11 cellular contexts compared by ENCODE assay signal in genomic region chr1:170410391-170411146, GRCh38.
DNase-seq lines count a peak whose midpoint lies in the region; ATAC-seq and TF ChIP-seq lines count a peak whose summit lies in the region.
"Had no signal": no experiment of that assay in that cellular context is flagged by ENCODE, and none has a peak within 500 bp of the region (broad histone marks: within the 10 kb centered on the region; RNA-seq: fewer than 3 reads in every experiment).

No MANE protein-coding gene starts in this region.

- no peaks in the 10 kb centered on the region for H3K9me2 ChIP-seq in hepatocyte (replicated peaks; ENCODE audit: insufficient read depth)

- peak overlapping the region; percentile 15 for H3K4me2 ChIP-seq in hepatocyte

- no peaks in the 10 kb centered on the region for H3K4me1 ChIP-seq in hepatocyte (ENCODE audit: insufficient read depth)
- H3K4me1 ChIP-seq in tibial nerve, result peaks cover 0 to 25% (median 5%) of the 10 kb centered on the region in 4 donors

- H3K79me2 ChIP-seq in hepatocyte, result no peaks in the 10 kb centered on the region

- no peak for TF ChIP-seq POLR2A in tibial nerve (IDR thresholded peaks at IDR 0.05)

- H3K36me3 ChIP-seq in hepatocyte (replicated peaks; ENCODE audit: insufficient read depth, low read depth), result no peaks in the 10 kb centered on the region
- no peaks in the 10 kb centered on the region for H3K36me3 ChIP-seq in tibial nerve

- H3K27me3 ChIP-seq in hepatocyte (no peaks in the 10 kb centered on the region), tibial nerve (no peaks in the 10 kb centered on the region)

- no peak overlapping the region for H2AFZ ChIP-seq in hepatocyte

- no peaks in the 10 kb centered on the region for H4K20me1 ChIP-seq in hepatocyte (ENCODE audit: insufficient read depth, poor library complexity, severe bottlenecking)

- H3K27ac ChIP-seq in hepatocyte, result no peak overlapping the region
- H3K27ac ChIP-seq in tibial nerve, result peak overlapping the region in 3 of 4 donors; percentile 27 to 82 (median 76)

- DNase-seq in HFF-Myc (ENCODE audit: extremely low read depth, low read depth), result peak; percentile 55
- DNase-seq in cardiac fibroblast (ENCODE audit: low read depth in 2 of 2), result peak; percentile 94
- no peak for DNase-seq in hepatocyte (ENCODE audit: low spot score)
- DNase-seq in tibial nerve (ENCODE audit: low spot score in 2 of 2), result peak in 1 of 2 donors; percentile 34
- DNase-seq in NCI-H1417 (lab: John Stamatoyannopoulos, UW), result no peak
- DNase-seq in NCI-H748 (lab: John Stamatoyannopoulos, UW; ENCODE audit: unreplicated experiment), result no peak
- DNase-seq: activated CD4-positive, alpha-beta T cell treated with anti-CD3 and anti-CD28 coated beads for 48 hours; glutamatergic neuron; midbrain had no signal

- peak in 1 of 2 donors; percentile 58 for TF ChIP-seq EP300 in tibial nerve (IDR thresholded peaks at IDR 0.05)

- ATAC-seq in GM19328 (IDR thresholded peaks at IDR 0.05; ENCODE audit: unreplicated experiment) (no peak), HG03097 (IDR thresholded peaks at IDR 0.05; ENCODE audit: low FRiP score, unreplicated experiment) (no peak)

- 48% methylated on average over 2 of the region's 2 CpGs for WGBS in hepatocyte (ENCODE audit: low lambda C conversion rate, missing lambda C conversion rate)
- WGBS in tibial nerve, 2 donors, result 53 to 67% methylated on average over 2 of the region's 2 CpGs

- no peak for TF ChIP-seq CTCF in HFF-Myc (IDR thresholded peaks at IDR 0.05; ENCODE audit: low read depth, low read length, missing control alignments)
- TF ChIP-seq CTCF in cardiac fibroblast (IDR thresholded peaks at IDR 0.05; ENCODE audit: low read depth, low read length), result no peak
- TF ChIP-seq CTCF in hepatocyte (IDR thresholded peaks at IDR 0.05; ENCODE audit: poor library complexity), result no peak
- no peak for TF ChIP-seq CTCF in tibial nerve (IDR thresholded peaks at IDR 0.05)

- H3K9me3 ChIP-seq in hepatocyte (ENCODE audit: low read depth), result no peaks in the 10 kb centered on the region
- no peaks in the 10 kb centered on the region for H3K9me3 ChIP-seq in tibial nerve

- H3K4me3 ChIP-seq in HFF-Myc (replicated peaks; ENCODE audit: low read depth, low read length), result no peak overlapping the region
- H3K4me3 ChIP-seq in cardiac fibroblast (replicated peaks in 1 of 2; ENCODE audit: low read depth in 2 of 2, low read length in 2 of 2), result no peak overlapping the region
- H3K4me3 ChIP-seq in hepatocyte, result no peak overlapping the region
- H3K4me3 ChIP-seq in tibial nerve, result no peak overlapping the region

Comparison
In these comparisons a context has a peak if more than half of its experiments do, and no peak if none do; other contexts are left out.
1. DNase-seq: peak in HFF-Myc (single experiment) and cardiac fibroblast (2 of 2); none in hepatocyte (single experiment), NCI-H1417 (0 of 3) and NCI-H748 (single experiment).